ENCODE assay signal across 25 cellular contexts in the genomic region with DNA sequence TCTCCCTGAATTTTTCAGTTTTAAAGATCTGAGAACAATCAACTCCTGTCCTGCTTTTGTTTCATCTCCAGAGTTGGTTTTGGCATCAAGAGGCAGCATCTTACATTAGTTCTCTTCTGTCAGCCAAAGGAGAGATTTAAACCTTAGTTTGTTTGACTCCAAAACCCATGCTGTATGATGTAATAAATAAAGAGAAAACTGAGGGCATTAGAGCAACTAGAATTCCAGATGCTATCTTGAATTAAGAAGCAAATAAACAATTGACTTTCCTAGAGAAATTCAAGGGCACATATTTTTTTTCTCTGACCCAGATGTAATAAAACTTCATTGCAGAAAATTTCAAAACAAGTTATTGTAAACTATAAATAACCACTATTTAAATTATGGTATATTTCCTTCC. TPM values are rescaled to one million over a fixed set of nuclear protein-coding genes. Genes with fewer than 3 reads are reported as not detected.
"Had no signal": no experiment of that assay in that cellular context is flagged by ENCODE, and none has a peak within 500 bp of the region (broad histone marks: within the 10 kb centered on the region; RNA-seq: fewer than 3 reads in every experiment).

No MANE protein-coding gene starts in this region.

- H3K9me3 ChIP-seq: gastrocnemius medialis, spleen, suprapubic skin, tibial artery, upper lobe of right lung had no signal

- FAIRE-seq: astrocyte, endothelial cell of umbilical vein had no signal

- H3K4me3 Mint-ChIP-seq: activated naive CD4-positive, alpha-beta T cell treated with anti-CD3 and anti-CD28 coated beads, Interleukin-2, amount 10 ng/mL, durations not matched to agents 7 days and 5 days; activated naive CD8-positive, alpha-beta T cell treated with anti-CD3 and anti-CD28 coated beads, Interleukin-2, amount 10 ng/mL, durations not matched to agents 7 days and 5 days; effector memory CD8-positive, alpha-beta T cell; mesothelial cell of epicardium; naive thymus-derived CD4-positive, alpha-beta T cell; neural crest cell had no signal

- ATAC-seq: effector memory CD8-positive, alpha-beta T cell; gastrocnemius medialis; naive thymus-derived CD4-positive, alpha-beta T cell; right cardiac atrium; upper lobe of right lung had no signal

- H3K27ac Mint-ChIP-seq: activated naive CD8-positive, alpha-beta T cell treated with anti-CD3 and anti-CD28 coated beads, Interleukin-2, amount 10 ng/mL, durations not matched to agents 7 days and 5 days; effector memory CD8-positive, alpha-beta T cell; mesothelial cell of epicardium; naive thymus-derived CD4-positive, alpha-beta T cell had no signal

- H3K4me2 ChIP-seq: hepatocyte had no signal

- H3K27me3 Mint-ChIP-seq: activated naive CD4-positive, alpha-beta T cell treated with anti-CD3 and anti-CD28 coated beads, Interleukin-2, amount 10 ng/mL, durations not matched to agents 7 days and 5 days; activated naive CD8-positive, alpha-beta T cell treated with anti-CD3 and anti-CD28 coated beads, Interleukin-2, amount 10 ng/mL, durations not matched to agents 7 days and 5 days; effector memory CD8-positive, alpha-beta T cell had no signal

- H3K4me1 ChIP-seq: gastrocnemius medialis, spleen, suprapubic skin, tibial artery, upper lobe of right lung had no signal

- H2AFZ ChIP-seq: hepatocyte had no signal

- H3K4me1 Mint-ChIP-seq: activated naive CD4-positive, alpha-beta T cell treated with anti-CD3 and anti-CD28 coated beads, Interleukin-2, amount 10 ng/mL, durations not matched to agents 7 days and 5 days; activated naive CD8-positive, alpha-beta T cell treated with anti-CD3 and anti-CD28 coated beads, Interleukin-2, amount 10 ng/mL, durations not matched to agents 7 days and 5 days; mesothelial cell of epicardium; naive thymus-derived CD4-positive, alpha-beta T cell; neural crest cell had no signal

- H3K36me3 Mint-ChIP-seq: activated naive CD4-positive, alpha-beta T cell treated with anti-CD3 and anti-CD28 coated beads, Interleukin-2, amount 10 ng/mL, durations not matched to agents 7 days and 5 days; activated naive CD8-positive, alpha-beta T cell treated with anti-CD3 and anti-CD28 coated beads, Interleukin-2, amount 10 ng/mL, durations not matched to agents 7 days and 5 days; mesothelial cell of epicardium; naive thymus-derived CD4-positive, alpha-beta T cell had no signal

- H3K27me3 ChIP-seq: brain microvascular endothelial cell, gastrocnemius medialis, hepatocyte, spleen, suprapubic skin, tibial artery, upper lobe of right lung had no signal

- H3K36me3 ChIP-seq: brain microvascular endothelial cell, gastrocnemius medialis, spleen, suprapubic skin, tibial artery, upper lobe of right lung had no signal

- H3K4me3 ChIP-seq: gastrocnemius medialis, hepatocyte, spleen, suprapubic skin, tibial artery, upper lobe of right lung had no signal

- H3K27ac ChIP-seq: brain microvascular endothelial cell, gastrocnemius medialis, hepatocyte, spleen, suprapubic skin, tibial artery, upper lobe of right lung had no signal

- H3K9me3 Mint-ChIP-seq: activated naive CD4-positive, alpha-beta T cell treated with anti-CD3 and anti-CD28 coated beads, Interleukin-2, amount 10 ng/mL, durations not matched to agents 7 days and 5 days; mesothelial cell of epicardium; neural crest cell had no signal

- DNase-seq: activated CD4-positive, alpha-beta T cell treated with anti-CD3 and anti-CD28 coated beads for 4 hours; activated CD4-positive, alpha-beta T cell treated with anti-CD3 and anti-CD28 coated beads, Interleukin-2, amount 50 U/mL, for 4 hours; activated gamma-delta T cell; activated naive CD4-positive, alpha-beta T cell treated with anti-CD3 and anti-CD28 coated beads, Interleukin-2, amount 10 ng/mL, durations not matched to agents 7 days and 5 days; activated naive CD8-positive, alpha-beta T cell treated with anti-CD3 and anti-CD28 coated beads, Interleukin-2, amount 10 ng/mL, durations not matched to agents 7 days and 5 days; amniotic stem cell; brain microvascular endothelial cell; cortex of kidney; effector memory CD8-positive, alpha-beta T cell; gastrocnemius medialis; islet precursor cell; mammary epithelial cell; naive thymus-derived CD4-positive, alpha-beta T cell; posterior cingulate gyrus; right cardiac atrium; spleen; stimulated activated naive CD4-positive, alpha-beta T cell; tibial artery; upper lobe of right lung had no signal

- H3K79me2 ChIP-seq: hepatocyte had no signal

RNA-seq across cellular contexts. Expression of a gene that starts 54.4 kb away (rescaled TPM):
- total RNA-seq: activated naive CD8-positive, alpha-beta T cell treated with anti-CD3 and anti-CD28 coated beads, Interleukin-2, amount 10 ng/mL, durations not matched to agents 7 days and 5 days had no signal
- polyA plus RNA-seq: naive thymus-derived CD4-positive, alpha-beta T cell had no signal
